1 cellular context compared by ENCODE assay signal in genomic region chr10:93475871-93476270, GRCh38.
A peak's percentile ranks its signal among the peaks of the same experiment; 100 is the strongest.
TF ChIP-seq lines count a peak whose summit lies in the region.

No MANE protein-coding gene starts in this region.

TF ChIP-seq in HepG2, 621 proteins besides CTCF, POLR2A, EP300 and RAD21:
- 0 out of 2 replicates have a peak, but pooled peaks have one; percentile 15 for TF ChIP-seq FOSL2 (CRISPR knock-in tag; IDR thresholded peaks at IDR 0.05)
- TF ChIP-seq ZNF724P (CRISPR knock-in tag; IDR thresholded peaks at IDR 0.05; ENCODE audit: borderline replicate concordance), result no peak
TF ChIP-seq in HepG2: peak in this region for 1.
